Comparison of ENCODE assay signal across 39 cellular contexts in the genomic region with DNA sequence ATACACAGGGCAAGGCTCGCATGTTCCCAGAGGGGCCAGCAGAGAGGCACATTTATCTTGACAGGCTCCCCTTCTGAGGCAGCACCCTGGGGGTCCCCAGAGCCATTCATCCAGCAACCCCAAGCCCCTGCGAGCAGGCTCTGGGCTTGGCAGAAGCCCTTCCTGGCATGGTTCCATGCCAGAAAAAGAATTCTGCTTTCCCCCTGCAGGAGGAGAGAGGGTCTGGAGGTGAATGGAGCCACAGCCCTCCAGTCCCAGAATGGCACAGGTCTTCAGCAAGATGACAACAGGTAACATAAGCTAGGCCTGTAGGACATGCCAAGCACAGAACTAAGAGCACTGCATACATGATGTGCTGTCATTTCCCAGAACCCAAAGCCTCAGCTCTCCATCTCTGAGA.
"Had no signal": no experiment of that assay in that cellular context is flagged by ENCODE, and none has a peak within 500 bp of the region (broad histone marks: within the 10 kb centered on the region; RNA-seq: fewer than 3 reads in every experiment).

No MANE protein-coding gene starts in this region.

- H3K27me3 ChIP-seq: adrenal gland, body of pancreas, cardiac muscle cell had no signal

- H3K36me3 Mint-ChIP-seq: activated CD4-positive, alpha-beta memory T cell treated with anti-CD3 and anti-CD28 coated beads for 36 hours; activated naive CD4-positive, alpha-beta T cell treated with anti-CD3 and anti-CD28 coated beads, Interleukin-2, amount 50 U/mL, for 72 hours; activated naive CD8-positive, alpha-beta T cell treated with anti-CD3 and anti-CD28 coated beads for 36 hours had no signal

- DNase-seq: activated B cell treated with CpG ODN at 0.5 μM for 24 hours; activated CD4-positive, alpha-beta memory T cell treated with anti-CD3 and anti-CD28 coated beads for 36 hours; activated CD4-positive, alpha-beta T cell treated with anti-CD3 and anti-CD28 coated beads for 4 hours; activated CD4-positive, alpha-beta T cell treated with anti-CD3 and anti-CD28 coated beads, Interleukin-2, amount 10 ng/mL, durations not matched to agents 24 days and 14 days; activated CD4-positive, alpha-beta T cell treated with anti-CD3 and anti-CD28 coated beads, Interleukin-2, amount 50 U/mL, for 1 hour; activated CD4-positive, alpha-beta T cell treated with anti-CD3 and anti-CD28 coated beads, Interleukin-2, amount 50 U/mL, for 4 hours; activated CD4-positive, CD25-positive, alpha-beta regulatory T cell treated with anti-CD3 and anti-CD28 coated beads, Interleukin-2, amount 50 U/mL, for 72 hours; activated CD8-positive, alpha-beta memory T cell treated with anti-CD3 and anti-CD28 coated beads, Interleukin-2, amount 50 U/mL, for 4 hours; activated CD8-positive, alpha-beta T cell treated with anti-CD3 and anti-CD28 coated beads for 36 hours; activated effector memory CD4-positive, alpha-beta T cell treated with anti-CD3 and anti-CD28 coated beads, Interleukin-2, amount 50 U/mL, for 16 hours; activated gamma-delta T cell treated with Interleukin-2 at 50 U/mL for 16 hours; activated naive CD4-positive, alpha-beta T cell; activated naive CD4-positive, alpha-beta T cell treated with anti-CD3 and anti-CD28 coated beads for 36 hours; activated naive CD4-positive, alpha-beta T cell treated with anti-CD3 and anti-CD28 coated beads, Interleukin-2, amount 50 U/mL, for 16 hours; activated naive CD8-positive, alpha-beta T cell treated with anti-CD3 and anti-CD28 coated beads for 36 hours; activated T-cell treated with anti-CD3 and anti-CD28 coated beads for 4 hours; activated T-cell treated with anti-CD3 and anti-CD28 coated beads, Interleukin-2, amount 50 U/mL, for 1 hour; activated T-cell treated with anti-CD3 and anti-CD28 coated beads, Interleukin-2, amount 50 U/mL, for 4 hours; activated T-cell treated with anti-CD3 and anti-CD28 coated beads, Interleukin-2, amount 50 U/mL, for 72 hours; adrenal gland; amniotic stem cell; aorta; body of pancreas; caudate nucleus; cerebellar nuclear complex; T-helper 1 cell; T-helper 2 cell; T-helper 9 cell had no signal

- H3K4me1 Mint-ChIP-seq: activated B cell treated with CpG ODN at 0.5 μM for 24 hours; activated CD4-positive, alpha-beta T cell treated with anti-CD3 and anti-CD28 coated beads, Interleukin-2, amount 10 ng/mL, durations not matched to agents 24 days and 14 days; activated naive CD8-positive, alpha-beta T cell treated with anti-CD3 and anti-CD28 coated beads for 36 hours; activated T-helper 17 cell treated with anti-CD3 and anti-CD28 coated beads, Interleukin-2, amount 50 U/mL, for 72 hours; central memory CD8-positive, alpha-beta T cell had no signal

- H3K9me3 ChIP-seq: adrenal gland, body of pancreas had no signal

- H3K27ac Mint-ChIP-seq: activated B cell treated with CpG ODN at 0.5 μM for 24 hours; activated CD4-positive, alpha-beta memory T cell treated with anti-CD3 and anti-CD28 coated beads for 36 hours; activated CD4-positive, alpha-beta T cell treated with anti-CD3 and anti-CD28 coated beads, Interleukin-2, amount 10 ng/mL, durations not matched to agents 24 days and 14 days; activated CD8-positive, alpha-beta T cell treated with anti-CD3 and anti-CD28 coated beads for 36 hours; activated naive CD4-positive, alpha-beta T cell treated with anti-CD3 and anti-CD28 coated beads for 36 hours; activated naive CD4-positive, alpha-beta T cell treated with anti-CD3 and anti-CD28 coated beads, Interleukin-2, amount 50 U/mL, for 72 hours; activated naive CD8-positive, alpha-beta T cell treated with anti-CD3 and anti-CD28 coated beads for 36 hours; activated T-cell treated with anti-CD3 and anti-CD28 coated beads, Interleukin-2, amount 50 U/mL, for 72 hours; activated T-helper 1 cell treated with anti-CD3 and anti-CD28 coated beads, Interleukin-12 subunit alpha, Interleukin-12 subunit beta, Interleukin-2, Interleukin-4 antibody, amounts not matched to agents 30 ng/mL and 10 ng/mL and 1 ng/mL, durations not matched to agents 14 hours and 24 hours and 36 hours; activated T-helper 17 cell treated with anti-CD3 and anti-CD28 coated beads, Interleukin-2, amount 50 U/mL, for 72 hours; T-helper 1 cell treated with Interleukin-12 subunit alpha and Interleukin-12 subunit beta and Interleukin-4 antibody, amounts not matched to agents 30 μg/mL and 1 μg/mL, for 36 hours; T-helper 2 cell treated with Interferon-gamma antibody and Interleukin-4, amounts not matched to agents 5 μg/mL and 100 μg/mL, for 36 hours had no signal

- H3K4me1 ChIP-seq: adrenal gland, body of pancreas had no signal

- H3K27ac ChIP-seq: adrenal gland, body of pancreas, cardiac muscle cell, VCaP had no signal

- H3K4me3 Mint-ChIP-seq: activated B cell treated with CpG ODN at 0.5 μM for 24 hours; activated CD4-positive, alpha-beta memory T cell treated with anti-CD3 and anti-CD28 coated beads for 36 hours; activated CD4-positive, alpha-beta T cell treated with anti-CD3 and anti-CD28 coated beads, Interleukin-2, amount 10 ng/mL, durations not matched to agents 24 days and 14 days; activated CD8-positive, alpha-beta T cell treated with anti-CD3 and anti-CD28 coated beads for 36 hours; activated naive CD4-positive, alpha-beta T cell treated with anti-CD3 and anti-CD28 coated beads for 36 hours; activated naive CD8-positive, alpha-beta T cell treated with anti-CD3 and anti-CD28 coated beads for 36 hours; activated T-cell treated with anti-CD3 and anti-CD28 coated beads, Interleukin-2, amount 50 U/mL, for 4 hours; activated T-cell treated with anti-CD3 and anti-CD28 coated beads, Interleukin-2, amount 50 U/mL, for 72 hours; activated T-helper 1 cell treated with anti-CD3 and anti-CD28 coated beads, Interleukin-12 subunit alpha, Interleukin-12 subunit beta, Interleukin-2, Interleukin-4 antibody, amounts not matched to agents 30 ng/mL and 10 ng/mL and 1 ng/mL, durations not matched to agents 14 hours and 24 hours and 36 hours; activated T-helper 17 cell treated with anti-CD3 and anti-CD28 coated beads, Interleukin-2, amount 50 U/mL, for 72 hours; central memory CD8-positive, alpha-beta T cell; T-helper 1 cell treated with Interleukin-12 subunit alpha and Interleukin-12 subunit beta and Interleukin-4 antibody, amounts not matched to agents 30 μg/mL and 1 μg/mL, for 36 hours; T-helper 2 cell treated with Interferon-gamma antibody and Interleukin-4, amounts not matched to agents 5 μg/mL and 100 μg/mL, for 36 hours had no signal

- H3K4me3 ChIP-seq: adrenal gland, body of pancreas, cardiac muscle cell had no signal

- H3K9me3 Mint-ChIP-seq: activated B cell treated with CpG ODN at 0.5 μM for 24 hours; activated CD4-positive, alpha-beta memory T cell treated with anti-CD3 and anti-CD28 coated beads for 36 hours; activated CD4-positive, alpha-beta T cell treated with anti-CD3 and anti-CD28 coated beads, Interleukin-2, amount 10 ng/mL, durations not matched to agents 24 days and 14 days; activated CD8-positive, alpha-beta T cell treated with anti-CD3 and anti-CD28 coated beads for 36 hours; activated naive CD4-positive, alpha-beta T cell treated with anti-CD3 and anti-CD28 coated beads for 36 hours; activated naive CD4-positive, alpha-beta T cell treated with anti-CD3 and anti-CD28 coated beads, Interleukin-2, amount 50 U/mL, for 72 hours; activated naive CD8-positive, alpha-beta T cell treated with anti-CD3 and anti-CD28 coated beads for 36 hours; activated T-cell treated with anti-CD3 and anti-CD28 coated beads, Interleukin-2, amount 50 U/mL, for 4 hours; activated T-helper 1 cell treated with anti-CD3 and anti-CD28 coated beads, Interleukin-12 subunit alpha, Interleukin-12 subunit beta, Interleukin-2, Interleukin-4 antibody, amounts not matched to agents 30 ng/mL and 10 ng/mL and 1 ng/mL, durations not matched to agents 14 hours and 24 hours and 36 hours; activated T-helper 17 cell treated with anti-CD3 and anti-CD28 coated beads, Interleukin-2, amount 50 U/mL, for 72 hours; central memory CD8-positive, alpha-beta T cell; T-helper 1 cell treated with Interleukin-12 subunit alpha and Interleukin-12 subunit beta and Interleukin-4 antibody, amounts not matched to agents 30 μg/mL and 1 μg/mL, for 36 hours; T-helper 2 cell treated with Interferon-gamma antibody and Interleukin-4, amounts not matched to agents 5 μg/mL and 100 μg/mL, for 36 hours had no signal

- H3K36me3 ChIP-seq: adrenal gland, cardiac muscle cell had no signal

- ATAC-seq: activated CD8-positive, alpha-beta T cell treated with anti-CD3 and anti-CD28 coated beads for 36 hours; activated naive CD4-positive, alpha-beta T cell treated with anti-CD3 and anti-CD28 coated beads, Interleukin-2, amount 50 U/mL, for 72 hours; activated T-cell treated with anti-CD3 and anti-CD28 coated beads, Interleukin-2, amount 50 U/mL, for 4 hours; activated T-cell treated with anti-CD3 and anti-CD28 coated beads, Interleukin-2, amount 50 U/mL, for 72 hours; activated T-helper 17 cell treated with anti-CD3 and anti-CD28 coated beads, Interleukin-2, amount 50 U/mL, for 72 hours; body of pancreas had no signal

- FAIRE-seq: astrocyte, bronchial epithelial cell, TTC549 had no signal
